15 cellular contexts compared by ENCODE assay signal in the genomic region with DNA sequence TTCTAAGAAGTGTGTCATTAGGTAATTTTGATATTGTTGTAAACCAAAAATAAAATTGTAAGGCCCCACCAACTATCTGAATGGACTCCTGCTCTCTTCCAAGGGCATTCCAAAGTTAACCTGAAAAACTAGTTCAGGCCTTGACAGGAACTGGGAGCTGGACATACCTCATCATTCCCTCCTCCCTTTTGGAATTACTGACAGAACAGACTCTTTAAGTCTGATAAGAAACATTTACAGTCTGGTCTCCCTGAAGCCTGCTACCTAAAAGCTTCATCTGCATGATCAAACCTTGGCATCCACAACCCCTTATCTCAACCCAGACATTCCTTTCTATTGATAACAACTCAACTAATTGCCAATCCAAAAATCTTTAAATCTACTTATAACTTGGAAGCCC.
A peak's percentile ranks its signal among the peaks of the same experiment; 100 is the strongest.
DNase-seq lines count a peak whose midpoint lies in the region; TF ChIP-seq lines count a peak whose summit lies in the region.
"Had no signal": no experiment of that assay in that cellular context is flagged by ENCODE, and none has a peak within 500 bp of the region (broad histone marks: within the 10 kb centered on the region; RNA-seq: fewer than 3 reads in every experiment).

No MANE protein-coding gene starts in this region.

- TF ChIP-seq CTCF in Caco-2 (IDR thresholded peaks at IDR 0.05; ENCODE audit: insufficient read depth in 1 of 2, low read depth in 1 of 2, low read length in 1 of 2, severe bottlenecking in 1 of 2, unreplicated experiment in 1 of 2) (no peak), endothelial cell (IDR thresholded peaks at IDR 0.05; ENCODE audit: unreplicated experiment) (no peak), mesothelial cell of epicardium (IDR thresholded peaks at IDR 0.05; ENCODE audit: unreplicated experiment) (no peak), dorsolateral prefrontal cortex (IDR thresholded peaks at IDR 0.05 in 54 of 56, conservative IDR thresholded peaks at IDR 0.05 in 2 of 56; ENCODE audit: low read depth in 1 of 56, partially characterized antibody in 56 of 56) (no peak), vagina (IDR thresholded peaks at IDR 0.05) (no peak)

- no peak for TF ChIP-seq POLR2A in vagina (IDR thresholded peaks at IDR 0.05)

- peaks cover 18% of the 10 kb centered on the region for H3K36me3 Mint-ChIP-seq in Caco-2 (ENCODE audit: insufficient read depth, unreplicated experiment)
- H3K36me3 Mint-ChIP-seq in endothelial cell (ENCODE audit: low read depth, unreplicated experiment), result peaks cover 60% of the 10 kb centered on the region
- no peaks in the 10 kb centered on the region for H3K36me3 Mint-ChIP-seq in mesothelial cell of epicardium

- CTCF ChIA-PET in Caco-2 (lab: Charles Lee), result interaction anchor here (1.7 kb wide), 1 partner anchor 114 kb away, joined by 4 read pairs; no protein-coding TSS in a partner anchor

- peak; percentile 52 to 60 for DNase-seq in Caco-2
- DNase-seq in NCI-H226, result peak; percentile 5
- no peak for DNase-seq in endothelial cell (ENCODE audit: low spot score)
- no peak for DNase-seq in mesothelial cell of epicardium (ENCODE audit: low spot score in 2 of 2, unreplicated experiment in 2 of 2)
- no peak for DNase-seq in DMS 273 (lab: John Stamatoyannopoulos, UW; ENCODE audit: unreplicated experiment)
- no peak for DNase-seq in NOMO-1 treated with DMSO at 0.1 percent for 48 hours (lab: John Stamatoyannopoulos, UW; ENCODE audit: unreplicated experiment)
- DNase-seq in dorsolateral prefrontal cortex, result no peak
- no peak for DNase-seq in vagina (ENCODE audit: extremely low spot score in 2 of 2)
- DNase-seq: AML-193; CD4-positive, alpha-beta T cell; DMS79 treated with DMSO at 0.1 percent for 48 hours had no signal

- H3K36me3 ChIP-seq in Caco-2 (ENCODE audit: control insufficient read depth, insufficient read depth, low read length) (no peaks in the 10 kb centered on the region), vagina (no peaks in the 10 kb centered on the region)
- H3K36me3 ChIP-seq: HAP-1 had no signal

- POLR2A ChIA-PET in Caco-2 (lab: Charles Lee), result no interaction called here

- H3K27ac ChIP-seq in dorsolateral prefrontal cortex (no peak overlapping the region), vagina (no peak overlapping the region)
- H3K27ac ChIP-seq: 22Rv1, A549, C4-2B had no signal

- H3K27me3 ChIP-seq in Caco-2 (replicated peaks; ENCODE audit: control insufficient read depth, insufficient read depth, low read length) (no peaks in the 10 kb centered on the region), dorsolateral prefrontal cortex (peaks cover 0 to 8% (median 0%) of the 10 kb centered on the region in 45 donors), vagina (no peaks in the 10 kb centered on the region)

- H3K9me3 ChIP-seq in Caco-2 (peaks cover 5% of the 10 kb centered on the region; the same call in 1 of the 2 replicates), vagina (no peaks in the 10 kb centered on the region)
- H3K9me3 ChIP-seq: A549, HAP-1 had no signal

- peaks cover 55% of the 10 kb centered on the region for H3K4me1 ChIP-seq in Caco-2
- peaks cover 6% of the 10 kb centered on the region for H3K4me1 ChIP-seq in vagina
- H3K4me1 ChIP-seq: A549, HAP-1 had no signal

- intact Hi-C loops in Caco-2 (cut with micrococcal nuclease; ENCODE audit: unreplicated experiment), result no loop called here
- intact Hi-C loops in dorsolateral prefrontal cortex (cut with DNase I), result no loop called here
- intact Hi-C loops in vagina (cut with DNase I), result no loop called here

- peak overlapping the region; percentile 17 for H3K4me3 Mint-ChIP-seq in Caco-2 (ENCODE audit: unreplicated experiment)
- peak overlapping the region; percentile 48 for H3K4me3 Mint-ChIP-seq in endothelial cell (ENCODE audit: unreplicated experiment)
- H3K4me3 Mint-ChIP-seq in mesothelial cell of epicardium, result no peak overlapping the region
- H3K4me3 Mint-ChIP-seq: CD4-positive, alpha-beta T cell had no signal

- H3K9me3 Mint-ChIP-seq in Caco-2 (ENCODE audit: unreplicated experiment) (peaks cover 7% of the 10 kb centered on the region), endothelial cell (ENCODE audit: unreplicated experiment) (no peaks in the 10 kb centered on the region), mesothelial cell of epicardium (peaks cover 8% of the 10 kb centered on the region)
- H3K9me3 Mint-ChIP-seq: CD4-positive, alpha-beta T cell had no signal

- H3K4me1 Mint-ChIP-seq in Caco-2 (ENCODE audit: low read depth, unreplicated experiment) (peaks cover 44% of the 10 kb centered on the region), endothelial cell (ENCODE audit: unreplicated experiment) (peaks cover 83% of the 10 kb centered on the region), mesothelial cell of epicardium (peaks cover 58% of the 10 kb centered on the region)

- H3K27me3 Mint-ChIP-seq in Caco-2 (ENCODE audit: insufficient read depth, unreplicated experiment) (no peaks in the 10 kb centered on the region), endothelial cell (ENCODE audit: unreplicated experiment) (peaks cover 12% of the 10 kb centered on the region), mesothelial cell of epicardium (ENCODE audit: low read depth) (no peaks in the 10 kb centered on the region)
- H3K27me3 Mint-ChIP-seq: CD4-positive, alpha-beta T cell had no signal

- H3K4me3 ChIP-seq in Caco-2 (ENCODE audit: low read depth, low read length) (no peak overlapping the region), dorsolateral prefrontal cortex (no peak overlapping the region), vagina (no peak overlapping the region)
- H3K4me3 ChIP-seq: A549, HAP-1 had no signal

- no TSS peak for BruUV-seq in Caco-2 (replicated peaks; lab: Mats Ljungman, UMichigan)

- peak overlapping the region; percentile 78 for H3K27ac Mint-ChIP-seq in Caco-2 (ENCODE audit: unreplicated experiment)
- H3K27ac Mint-ChIP-seq in endothelial cell (ENCODE audit: unreplicated experiment), result peak overlapping the region; percentile 50
- peak overlapping the region; percentile 30 for H3K27ac Mint-ChIP-seq in mesothelial cell of epicardium
- H3K27ac Mint-ChIP-seq: CD4-positive, alpha-beta T cell had no signal

Comparison
In these comparisons a context has a peak if more than half of its experiments do, and no peak if none do; other contexts are left out.
1. DNase-seq: peak in Caco-2 (2 of 2) and NCI-H226 (single experiment); none in endothelial cell (single experiment), mesothelial cell of epicardium (0 of 2), DMS 273 (single experiment), NOMO-1 treated with DMSO at 0.1 percent for 48 hours (single experiment), dorsolateral prefrontal cortex (0 of 10) and vagina (0 of 2).
2. Peak in every context shown above with its lines, with median percentiles within 50 percentile points of each other: H3K27ac Mint-ChIP-seq.